10 cellular contexts compared by ENCODE assay signal in genomic region chr2:127108090-127108523, GRCh38. TPM values are rescaled to one million over a fixed set of nuclear protein-coding genes. Genes with fewer than 3 reads are reported as not detected.
DNase-seq lines count a peak whose midpoint lies in the region; ATAC-seq and TF ChIP-seq lines count a peak whose summit lies in the region.
"Had no signal": no experiment of that assay in that cellular context is flagged by ENCODE, and none has a peak within 500 bp of the region (broad histone marks: within the 10 kb centered on the region; RNA-seq: fewer than 3 reads in every experiment).

No MANE protein-coding gene starts in this region.

- H3K4me3 ChIP-seq in right atrium auricular region = no peak overlapping the region
- no peak overlapping the region for H3K4me3 ChIP-seq in naive thymus-derived CD4-positive, alpha-beta T cell (ENCODE audit: low read length)
- H3K4me3 ChIP-seq in vagina = peak overlapping the region; percentile 92 to 94

- intact Hi-C loops in Right ventricle myocardium inferior (cut with DNase I) = loop anchor here (5.0 to 10.0 kb wide), 2 partner anchors 41 to 187 kb away; partner anchors contain the start of gene ERCC3
- intact Hi-C loops in naive thymus-derived CD4-positive, alpha-beta T cell (cut with micrococcal nuclease) = no loop called here
- intact Hi-C loops in vagina (cut with DNase I) = no loop called here

- peak overlapping the region; percentile 77 to 80 for H3K27ac ChIP-seq in right atrium auricular region
- H3K27ac ChIP-seq in naive thymus-derived CD4-positive, alpha-beta T cell (ENCODE audit: low read depth, low read length) = no peak overlapping the region
- peak overlapping the region; percentile 83 for H3K27ac ChIP-seq in vagina

- H3K27me3 ChIP-seq in right atrium auricular region = no peaks in the 10 kb centered on the region
- H3K27me3 ChIP-seq in naive thymus-derived CD4-positive, alpha-beta T cell (ENCODE audit: control insufficient read depth in 2 of 2, insufficient read depth in 2 of 2, low read length in 2 of 2) = no peaks in the 10 kb centered on the region
- H3K27me3 ChIP-seq in vagina = no peaks in the 10 kb centered on the region

- ATAC-seq in Right ventricle myocardium inferior = no peak
- ATAC-seq in central memory CD8-positive, alpha-beta T cell (replicated peaks; ENCODE audit: extremely low read depth, poor library complexity, severe bottlenecking) = no peak
- ATAC-seq in naive thymus-derived CD4-positive, alpha-beta T cell = no peak

- no peaks in the 10 kb centered on the region for H3K36me3 Mint-ChIP-seq in central memory CD8-positive, alpha-beta T cell (ENCODE audit: insufficient read depth)
- no peaks in the 10 kb centered on the region for H3K36me3 Mint-ChIP-seq in naive thymus-derived CD4-positive, alpha-beta T cell

- H3K36me3 ChIP-seq in right atrium auricular region (no peaks in the 10 kb centered on the region), vagina (no peaks in the 10 kb centered on the region)
- no peaks in the 10 kb centered on the region for H3K36me3 ChIP-seq in naive thymus-derived CD4-positive, alpha-beta T cell (ENCODE audit: control insufficient read depth in 2 of 3, insufficient read depth in 3 of 3, low read length in 3 of 3)

- H3K9me3 ChIP-seq in right atrium auricular region (no peaks in the 10 kb centered on the region), vagina (no peaks in the 10 kb centered on the region)
- H3K9me3 ChIP-seq in naive thymus-derived CD4-positive, alpha-beta T cell (ENCODE audit: control insufficient read depth in 2 of 3, low read length in 3 of 3) = no peaks in the 10 kb centered on the region

- H3K9me3 Mint-ChIP-seq in central memory CD8-positive, alpha-beta T cell = no peaks in the 10 kb centered on the region
- no peaks in the 10 kb centered on the region for H3K9me3 Mint-ChIP-seq in naive thymus-derived CD4-positive, alpha-beta T cell

- H3K4me1 ChIP-seq in right atrium auricular region (peaks cover 0 to 27% of the 10 kb centered on the region in 2 donors), vagina (peaks cover 25% of the 10 kb centered on the region)
- H3K4me1 ChIP-seq in naive thymus-derived CD4-positive, alpha-beta T cell (ENCODE audit: control insufficient read depth in 2 of 2, insufficient read depth in 2 of 2, low read length in 2 of 2) = peaks cover 4% of the 10 kb centered on the region in 2 donors

- DNase-seq in right atrium auricular region (ENCODE audit: low spot score) (peak; percentile 55), Right ventricle myocardium inferior (ENCODE audit: missing footprints) (no peak), vagina (ENCODE audit: extremely low spot score in 2 of 2) (peak in 1 of 2 donors; percentile 87), dermis blood vessel endothelial cell (no peak), H4 (ENCODE audit: low spot score) (no peak), SIG-M5 (lab: John Stamatoyannopoulos, UW) (no peak)
- no peak for DNase-seq in central memory CD8-positive, alpha-beta T cell (ENCODE audit: low spot score in 2 of 2)
- no peak for DNase-seq in naive thymus-derived CD4-positive, alpha-beta T cell
- DNase-seq: DND-41; stimulated activated CD4-positive, alpha-beta T cell treated with anti-CD3 and anti-CD28 coated beads, Interleukin-2, amount 100 ng/mL, for 24 hours had no signal

- peaks cover 8% of the 10 kb centered on the region for H3K27me3 Mint-ChIP-seq in central memory CD8-positive, alpha-beta T cell
- H3K27me3 Mint-ChIP-seq in naive thymus-derived CD4-positive, alpha-beta T cell = peaks cover 0 to 60% (median 10%) of the 10 kb centered on the region in 5 donors

- H3K4me1 Mint-ChIP-seq in central memory CD8-positive, alpha-beta T cell = no peaks in the 10 kb centered on the region
- H3K4me1 Mint-ChIP-seq in naive thymus-derived CD4-positive, alpha-beta T cell = peaks cover 2 to 8% (median 5%) of the 10 kb centered on the region in 7 donors

- peak overlapping the region; percentile 88 for H3K4me3 Mint-ChIP-seq in central memory CD8-positive, alpha-beta T cell
- H3K4me3 Mint-ChIP-seq in naive thymus-derived CD4-positive, alpha-beta T cell = peak overlapping the region; percentile 60 to 96 (median 90)

- no peak for TF ChIP-seq CTCF in right atrium auricular region (IDR thresholded peaks at IDR 0.05)
- no peak for TF ChIP-seq CTCF in vagina (IDR thresholded peaks at IDR 0.05)

- POLR2A ChIA-PET in naive thymus-derived CD4-positive, alpha-beta T cell (lab: Charles Lee) = interaction anchor here (3.7 kb wide), 1 partner anchor 27 kb away, joined by 21 read pairs; no protein-coding TSS in a partner anchor

- H3K27ac Mint-ChIP-seq in central memory CD8-positive, alpha-beta T cell (ENCODE audit: low read depth) = no peak overlapping the region
- H3K27ac Mint-ChIP-seq in naive thymus-derived CD4-positive, alpha-beta T cell = peak overlapping the region in 1 of 9 donors; percentile 47

- TF ChIP-seq POLR2A in vagina (IDR thresholded peaks at IDR 0.05) = no peak

- CTCF ChIA-PET in naive thymus-derived CD4-positive, alpha-beta T cell (lab: Charles Lee) = no interaction called here

RNA-seq across cellular contexts. Expression of gene BIN1, which starts 1.2 kb away (rescaled TPM):
- 10 to 100 TPM in 1 of 2 donors, 1 to 10 TPM in 1; 7.6 to 15.3 TPM for total RNA-seq in right atrium auricular region
- total RNA-seq in Right ventricle myocardium inferior = 17.9 TPM
- total RNA-seq in naive thymus-derived CD4-positive, alpha-beta T cell = 100 to 1,000 TPM; 103 to 120 (median 109) TPM
- 100 to 1,000 TPM; 158 to 161 TPM for polyA plus RNA-seq in naive thymus-derived CD4-positive, alpha-beta T cell
- total RNA-seq in vagina = 60.9 TPM
- 34.4 and 49.0 TPM in 2 replicates for total RNA-seq in dermis blood vessel endothelial cell
- 60.0 and 61.7 TPM in 2 replicates for total RNA-seq in H4 (2014; rRNA removed; shearing (Covaris generic))

Comparison
In these comparisons a context has a peak if more than half of its experiments do, and no peak if none do; other contexts are left out.
1. H3K4me3 ChIP-seq: peak in vagina (2 of 2); none in right atrium auricular region (0 of 2) and naive thymus-derived CD4-positive, alpha-beta T cell (single experiment).